In genomic region chr5:167392252-167392651, GRCh38 we compare ENCODE assay signal across 2 cellular contexts.
TF ChIP-seq lines count a peak whose summit lies in the region.

No MANE protein-coding gene starts in this region.

TF ChIP-seq in IMR-90, 13 proteins besides CTCF, POLR2A, EP300 and RAD21 (continued from another document):
- TF ChIP-seq USF2 (IDR thresholded peaks at IDR 0.05; ENCODE audit: low read depth, low read length) (no peak), CHD1 (IDR thresholded peaks at IDR 0.05; ENCODE audit: low read depth, low read length) (no peak), MAFK (IDR thresholded peaks at IDR 0.05; ENCODE audit: low read depth, low read length) (0 out of 2 replicates have a peak, but pooled peaks have one; percentile 12), CEBPB (IDR thresholded peaks at IDR 0.05; ENCODE audit: low read depth, low read length) (no peak)

TF ChIP-seq in WTC11, 78 proteins besides CTCF, POLR2A, EP300 and RAD21 (continued from another document):
- TF ChIP-seq PRDM15 (CRISPR knock-in tag; IDR thresholded peaks at IDR 0.05) (no peak), OVOL2 (CRISPR knock-in tag; IDR thresholded peaks at IDR 0.05; ENCODE audit: borderline replicate concordance) (no peak), ZNF317 (CRISPR knock-in tag; IDR thresholded peaks at IDR 0.05; ENCODE audit: borderline replicate concordance, low read depth) (no peak), TEAD4 (CRISPR knock-in tag; IDR thresholded peaks at IDR 0.05) (no peak), CREB1 (CRISPR knock-in tag; IDR thresholded peaks at IDR 0.05) (no peak), ZMAT4 (CRISPR knock-in tag; IDR thresholded peaks at IDR 0.05) (no peak), E2F1 (CRISPR knock-in tag; IDR thresholded peaks at IDR 0.05) (no peak), ZNF121 (CRISPR knock-in tag; IDR thresholded peaks at IDR 0.05) (no peak), TP53 (CRISPR knock-in tag; IDR thresholded peaks at IDR 0.05) (no peak), MYBL2 (CRISPR knock-in tag; IDR thresholded peaks at IDR 0.05) (no peak), ESRRA (CRISPR knock-in tag; IDR thresholded peaks at IDR 0.05; ENCODE audit: borderline replicate concordance) (no peak), HMGA2 (CRISPR knock-in tag; IDR thresholded peaks at IDR 0.05) (no peak), MXD4 (CRISPR knock-in tag; IDR thresholded peaks at IDR 0.05; ENCODE audit: borderline replicate concordance) (no peak)
